1 cellular context compared by ENCODE assay signal in genomic region chr11:76632492-76632891, GRCh38.
TF ChIP-seq lines count a peak whose summit lies in the region.

No MANE protein-coding gene starts in this region.

TF ChIP-seq in endothelial cell of umbilical vein, 7 proteins besides CTCF, POLR2A, EP300 and RAD21:
- no peak for TF ChIP-seq MAX (IDR thresholded peaks at IDR 0.05; ENCODE audit: insufficient read depth, insufficient read length)
- no peak for TF ChIP-seq JUN (IDR thresholded peaks at IDR 0.05; ENCODE audit: borderline replicate concordance, insufficient read depth, insufficient read length, low read depth)
- TF ChIP-seq POLR2AphosphoS5 (IDR thresholded peaks at IDR 0.05; ENCODE audit: insufficient read depth, low read depth, low read length): no peak
- no peak for TF ChIP-seq GATA2 (IDR thresholded peaks at IDR 0.05; ENCODE audit: insufficient read depth, insufficient read length, low read depth, low read length)
- TF ChIP-seq FOS (IDR thresholded peaks at IDR 0.05; ENCODE audit: borderline replicate concordance, insufficient read depth, low read length): no peak
- TF ChIP-seq EZH2 (IDR thresholded peaks at IDR 0.05; ENCODE audit: borderline replicate concordance, low read depth, low read length, severe bottlenecking): no peak
